Comparison of ENCODE assay signal across 8 cellular contexts in genomic region chr2:676647-677055, GRCh38. TPM values are rescaled to one million over a fixed set of nuclear protein-coding genes. Genes with fewer than 3 reads are reported as not detected.
DNase-seq lines count a peak whose midpoint lies in the region; ATAC-seq and TF ChIP-seq lines count a peak whose summit lies in the region.

No MANE protein-coding gene starts in this region.

- H3K36me3 Mint-ChIP-seq in T-helper 2 cell treated with Interferon-gamma antibody and Interleukin-4, amounts not matched to agents 5 μg/mL and 100 μg/mL, for 36 hours (ENCODE audit: low read depth) = peaks cover 27% of the 10 kb centered on the region
- H3K36me3 Mint-ChIP-seq in chondrocyte (ENCODE audit: low read depth) = no peaks in the 10 kb centered on the region

- H3K27ac Mint-ChIP-seq in T-helper 2 cell treated with Interferon-gamma antibody and Interleukin-4, amounts not matched to agents 5 μg/mL and 100 μg/mL, for 36 hours = peak overlapping the region; percentile 91
- H3K27ac Mint-ChIP-seq in chondrocyte (ENCODE audit: unreplicated experiment) = peak overlapping the region; percentile 99

- H3K27me3 ChIP-seq in kidney epithelial cell (ENCODE audit: control insufficient read depth, insufficient read depth, low read length) = no peaks in the 10 kb centered on the region

- H3K9me3 Mint-ChIP-seq in T-helper 2 cell treated with Interferon-gamma antibody and Interleukin-4, amounts not matched to agents 5 μg/mL and 100 μg/mL, for 36 hours = no peaks in the 10 kb centered on the region
- H3K9me3 Mint-ChIP-seq in chondrocyte (ENCODE audit: low read depth) = no peaks in the 10 kb centered on the region

- H3K4me3 Mint-ChIP-seq in T-helper 2 cell treated with Interferon-gamma antibody and Interleukin-4, amounts not matched to agents 5 μg/mL and 100 μg/mL, for 36 hours = peak overlapping the region; percentile 95
- peak overlapping the region; percentile 91 for H3K4me3 Mint-ChIP-seq in chondrocyte (ENCODE audit: unreplicated experiment)

- H3K4me1 Mint-ChIP-seq in T-helper 2 cell treated with Interferon-gamma antibody and Interleukin-4, amounts not matched to agents 5 μg/mL and 100 μg/mL, for 36 hours (ENCODE audit: low read depth) = peaks cover 31% of the 10 kb centered on the region
- peaks cover 56% of the 10 kb centered on the region for H3K4me1 Mint-ChIP-seq in chondrocyte (ENCODE audit: low read depth)

- H3K4me3 ChIP-seq in AG04449 (ENCODE audit: low read depth, low read length) (peak overlapping the region; percentile 95), kidney epithelial cell (ENCODE audit: low read depth, low read length) (peak overlapping the region; percentile 67)

- TF ChIP-seq CTCF in AG04449 (IDR thresholded peaks at IDR 0.05; ENCODE audit: insufficient read depth, low read length, missing control alignments) = no peak
- no peak for TF ChIP-seq CTCF in chondrocyte (IDR thresholded peaks at IDR 0.05)
- TF ChIP-seq CTCF in kidney epithelial cell (IDR thresholded peaks at IDR 0.05; ENCODE audit: insufficient read depth, low read length, poor library complexity, severe bottlenecking) = no peak

- H3K27me3 Mint-ChIP-seq in T-helper 2 cell treated with Interferon-gamma antibody and Interleukin-4, amounts not matched to agents 5 μg/mL and 100 μg/mL, for 36 hours (ENCODE audit: low read depth) = no peaks in the 10 kb centered on the region
- H3K27me3 Mint-ChIP-seq in chondrocyte (ENCODE audit: low read depth) = no peaks in the 10 kb centered on the region

- POLR2A ChIA-PET in AG04449 (lab: Yijun Ruan, JAX) = interaction anchor here (0.7 to 1.2 kb wide), 3 partner anchors 9 to 274 kb away, joined by 3 to 5 read pairs (median 3); partner anchors contain the start of gene SNTG2

- CTCF ChIA-PET in AG04449 (lab: Yijun Ruan, JAX) = interaction anchor here (1.4 kb wide), 1 partner anchor 10 kb away, joined by 4 read pairs; no protein-coding TSS in a partner anchor

- ATAC-seq in GM18517 (IDR thresholded peaks at IDR 0.05; ENCODE audit: unreplicated experiment) (peak; percentile 79), HG03045 (IDR thresholded peaks at IDR 0.05; ENCODE audit: unreplicated experiment) (peak; percentile 86)

- no peaks in the 10 kb centered on the region for H3K36me3 ChIP-seq in kidney epithelial cell (ENCODE audit: control insufficient read depth, insufficient read depth, low read length)

- DNase-seq in AG04449 (ENCODE audit: low read depth, low spot score) (peak; percentile 85), NCI-H1930 (lab: John Stamatoyannopoulos, UW) (peak; percentile 91 to 99), chondrocyte (ENCODE audit: low spot score) (peak; percentile 100), kidney epithelial cell (ENCODE audit: low read depth) (peak; percentile 78)
- peak; percentile 96 for DNase-seq in T-helper 2 cell treated with Interferon-gamma antibody and Interleukin-4, amounts not matched to agents 5 μg/mL and 100 μg/mL, for 36 hours (ENCODE audit: low spot score)
- peak; percentile 96 for DNase-seq in stimulated activated CD4-positive, alpha-beta T cell treated with anti-CD3 and anti-CD28 coated beads, Interleukin-12 subunit alpha, Interleukin-12 subunit beta, amount 100 ng/mL, for 4 hours

RNA-seq across cellular contexts. Expression of gene TMEM18, which starts 0.6 kb away (rescaled TPM):
- total RNA-seq in chondrocyte = 25.5 to 33.9 TPM (median 28.8 TPM) in 3 replicates
- 33.6 and 37.1 TPM in 2 replicates for total RNA-seq in kidney epithelial cell

Comparison
In these comparisons a context has a peak if more than half of its experiments do, and no peak if none do; other contexts are left out.
1. Peak in every context shown above with its lines: DNase-seq, ATAC-seq and H3K4me3 ChIP-seq.